ENCODE assay signal across 9 cellular contexts in the genomic region with DNA sequence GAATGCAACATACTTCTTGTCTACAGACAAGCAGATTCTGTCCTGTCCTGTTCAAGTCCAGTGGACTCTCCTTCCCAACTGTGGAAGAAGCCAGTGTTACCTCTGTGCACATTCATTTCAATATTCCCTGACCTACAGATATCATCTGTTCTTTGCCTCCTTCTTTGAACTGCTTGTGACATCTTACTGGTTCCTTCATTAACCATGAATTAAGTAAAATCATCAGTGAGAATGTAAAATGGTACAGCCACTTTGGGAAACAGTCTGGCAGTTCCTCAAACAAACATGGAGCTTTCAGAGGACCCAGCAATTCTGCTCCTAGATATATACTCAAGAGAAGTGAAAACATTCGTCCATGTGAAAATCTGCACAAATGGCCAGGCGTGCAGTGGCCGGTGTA. TPM values are rescaled to one million over a fixed set of nuclear protein-coding genes. Genes with fewer than 3 reads are reported as not detected.
"Had no signal": no experiment of that assay in that cellular context is flagged by ENCODE, and none has a peak within 500 bp of the region (broad histone marks: within the 10 kb centered on the region; RNA-seq: fewer than 3 reads in every experiment).

No MANE protein-coding gene starts in this region.

- H3K4me3 Mint-ChIP-seq: GM23338, H9, HFFc6 had no signal

- H3K4me3 ChIP-seq: GM23338, K562 had no signal

- ATAC-seq: GM23338, K562 had no signal

- H3K27ac Mint-ChIP-seq: GM23338, HFFc6 had no signal

- H3K4me2 ChIP-seq: GM23338 had no signal

- H3K9me3 Mint-ChIP-seq: GM23338, H9, HFFc6 had no signal

- H2AFZ ChIP-seq: GM23338 had no signal

- DNase-seq: HCEC 1CT, HFFc6, IMR-90, KG1 had no signal

RNA-seq across cellular contexts. Expression of gene SRARP, which starts 6.8 kb away (rescaled TPM):
- total RNA-seq: GM23338, H1, H9, HFFc6, HT-29, IMR-90, K562 had no signal
- polyA plus RNA-seq: GM23338, H1, IMR-90, K562 had no signal

RNA-seq across cellular contexts. Expression of gene HSPB7, which starts 7.0 kb away (rescaled TPM):
- total RNA-seq: GM23338, H1, H9, HT-29 had no signal
- polyA plus RNA-seq: H1 had no signal

RNA-seq across cellular contexts. Expression of gene CLCNKA, which starts 11.0 kb away (rescaled TPM):
- total RNA-seq: HFFc6, HT-29, IMR-90 had no signal

RNA-seq across cellular contexts. Expression of gene CLCNKB, which starts 32.7 kb away (rescaled TPM):
- total RNA-seq: HT-29, IMR-90 had no signal
